Comparison of ENCODE assay signal across 3 cellular contexts in the genomic region with DNA sequence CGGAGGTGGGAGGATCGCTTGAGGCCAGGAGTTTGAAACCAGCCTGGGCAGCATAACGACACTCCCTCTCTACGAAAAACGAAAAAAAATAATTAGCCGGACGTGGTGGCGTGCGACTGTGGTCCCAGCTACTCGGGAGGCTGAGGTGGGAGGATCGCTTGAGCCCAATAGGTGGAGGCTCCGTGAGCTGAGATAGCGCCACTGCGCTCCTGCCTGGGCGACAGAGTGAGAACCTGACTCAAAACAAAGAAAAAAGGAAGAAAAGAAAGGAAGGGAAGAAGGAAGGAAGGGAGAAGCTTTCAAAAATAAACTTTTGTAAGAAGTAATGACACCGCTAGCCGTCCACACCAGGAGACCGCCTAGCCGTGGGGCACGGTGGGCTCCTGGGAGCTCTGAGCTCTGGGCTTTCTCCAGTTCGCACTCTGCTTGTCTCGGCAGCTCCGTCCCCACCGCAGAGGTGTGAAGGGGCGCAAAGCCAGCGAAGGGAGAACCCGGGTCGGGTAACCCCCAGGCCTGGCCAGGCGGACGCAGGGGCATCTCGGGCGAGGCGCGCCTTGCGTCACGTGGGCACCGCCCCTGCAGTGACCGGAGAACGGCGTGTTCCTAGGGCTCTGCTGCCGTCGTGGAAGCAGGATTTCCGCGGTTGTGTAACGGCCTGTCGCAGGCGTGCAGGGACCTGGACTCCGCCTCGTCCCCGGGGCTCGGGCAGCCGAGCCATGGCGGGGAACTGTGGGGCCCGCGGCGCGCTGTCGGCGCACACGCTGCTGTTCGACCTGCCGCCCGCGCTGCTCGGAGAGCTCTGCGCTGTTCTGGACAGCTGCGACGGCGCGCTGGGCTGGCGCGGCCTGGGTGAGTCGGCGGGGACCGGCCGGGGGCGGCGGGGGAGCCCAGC.
TF ChIP-seq lines count a peak whose summit lies in the region.

A gene with protein sequence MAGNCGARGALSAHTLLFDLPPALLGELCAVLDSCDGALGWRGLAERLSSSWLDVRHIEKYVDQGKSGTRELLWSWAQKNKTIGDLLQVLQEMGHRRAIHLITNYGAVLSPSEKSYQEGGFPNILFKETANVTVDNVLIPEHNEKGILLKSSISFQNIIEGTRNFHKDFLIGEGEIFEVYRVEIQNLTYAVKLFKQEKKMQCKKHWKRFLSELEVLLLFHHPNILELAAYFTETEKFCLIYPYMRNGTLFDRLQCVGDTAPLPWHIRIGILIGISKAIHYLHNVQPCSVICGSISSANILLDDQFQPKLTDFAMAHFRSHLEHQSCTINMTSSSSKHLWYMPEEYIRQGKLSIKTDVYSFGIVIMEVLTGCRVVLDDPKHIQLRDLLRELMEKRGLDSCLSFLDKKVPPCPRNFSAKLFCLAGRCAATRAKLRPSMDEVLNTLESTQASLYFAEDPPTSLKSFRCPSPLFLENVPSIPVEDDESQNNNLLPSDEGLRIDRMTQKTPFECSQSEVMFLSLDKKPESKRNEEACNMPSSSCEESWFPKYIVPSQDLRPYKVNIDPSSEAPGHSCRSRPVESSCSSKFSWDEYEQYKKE (plus strand): TSS at position 631 of the 892 bp plus-strand sequence. CDS start 86 bp downstream, at position 717.

TF ChIP-seq in liver, 16 proteins besides CTCF, POLR2A, EP300 and RAD21 (continued from another document and continues in another):
- TF ChIP-seq FOXA2 (IDR thresholded peaks at IDR 0.05) (no peak), HNF4A (conservative IDR thresholded peaks at IDR 0.05) (no peak), REST (IDR thresholded peaks at IDR 0.05) (no peak), SP1 (IDR thresholded peaks at IDR 0.05) (peak; percentile 60), FOXA1 (IDR thresholded peaks at IDR 0.05) (no peak), RXRA (IDR thresholded peaks at IDR 0.05) (peak; percentile 17 to 19), HNF4G (IDR thresholded peaks at IDR 0.05) (no peak), TAF1 (conservative IDR thresholded peaks at IDR 0.05) (no peak), EGR1 (IDR thresholded peaks at IDR 0.05; ENCODE audit: low read depth in 2 of 2) (no peak)
- TF ChIP-seq, protein P1, sequence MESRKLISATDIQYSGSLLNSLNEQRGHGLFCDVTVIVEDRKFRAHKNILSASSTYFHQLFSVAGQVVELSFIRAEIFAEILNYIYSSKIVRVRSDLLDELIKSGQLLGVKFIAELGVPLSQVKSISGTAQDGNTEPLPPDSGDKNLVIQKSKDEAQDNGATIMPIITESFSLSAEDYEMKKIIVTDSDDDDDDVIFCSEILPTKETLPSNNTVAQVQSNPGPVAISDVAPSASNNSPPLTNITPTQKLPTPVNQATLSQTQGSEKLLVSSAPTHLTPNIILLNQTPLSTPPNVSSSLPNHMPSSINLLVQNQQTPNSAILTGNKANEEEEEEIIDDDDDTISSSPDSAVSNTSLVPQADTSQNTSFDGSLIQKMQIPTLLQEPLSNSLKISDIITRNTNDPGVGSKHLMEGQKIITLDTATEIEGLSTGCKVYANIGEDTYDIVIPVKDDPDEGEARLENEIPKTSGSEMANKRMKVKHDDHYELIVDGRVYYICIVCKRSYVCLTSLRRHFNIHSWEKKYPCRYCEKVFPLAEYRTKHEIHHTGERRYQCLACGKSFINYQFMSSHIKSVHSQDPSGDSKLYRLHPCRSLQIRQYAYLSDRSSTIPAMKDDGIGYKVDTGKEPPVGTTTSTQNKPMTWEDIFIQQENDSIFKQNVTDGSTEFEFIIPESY (IDR thresholded peaks at IDR 0.05): no peak
- TF ChIP-seq, protein P2, sequence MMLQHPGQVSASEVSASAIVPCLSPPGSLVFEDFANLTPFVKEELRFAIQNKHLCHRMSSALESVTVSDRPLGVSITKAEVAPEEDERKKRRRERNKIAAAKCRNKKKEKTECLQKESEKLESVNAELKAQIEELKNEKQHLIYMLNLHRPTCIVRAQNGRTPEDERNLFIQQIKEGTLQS (IDR thresholded peaks at IDR 0.05): no peak
- TF ChIP-seq, protein P3, sequence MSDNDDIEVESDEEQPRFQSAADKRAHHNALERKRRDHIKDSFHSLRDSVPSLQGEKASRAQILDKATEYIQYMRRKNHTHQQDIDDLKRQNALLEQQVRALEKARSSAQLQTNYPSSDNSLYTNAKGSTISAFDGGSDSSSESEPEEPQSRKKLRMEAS (IDR thresholded peaks at IDR 0.05): peak; percentile 55

TF ChIP-seq in HepG2, 621 proteins besides CTCF, POLR2A, EP300 and RAD21 (continued from another document):
- TF ChIP-seq ZNF589 (CRISPR knock-in tag; conservative IDR thresholded peaks at IDR 0.05) (no peak), BRD4 (CRISPR knock-in tag; IDR thresholded peaks at IDR 0.05) (no peak), ZNF180 (CRISPR knock-in tag; IDR thresholded peaks at IDR 0.05; ENCODE audit: borderline replicate concordance, low read depth) (no peak)
TF ChIP-seq in HepG2: peak in this region for 0.

TF ChIP-seq in HEK293T, 16 proteins besides CTCF, POLR2A, EP300 and RAD21 (continued from another document):
- TF ChIP-seq SP1 (IDR thresholded peaks at IDR 0.05) (no peak), HDGF (IDR thresholded peaks at IDR 0.05; ENCODE audit: borderline replicate concordance) (no peak)
